ENCODE assay signal across 29 cellular contexts in the genomic region with DNA sequence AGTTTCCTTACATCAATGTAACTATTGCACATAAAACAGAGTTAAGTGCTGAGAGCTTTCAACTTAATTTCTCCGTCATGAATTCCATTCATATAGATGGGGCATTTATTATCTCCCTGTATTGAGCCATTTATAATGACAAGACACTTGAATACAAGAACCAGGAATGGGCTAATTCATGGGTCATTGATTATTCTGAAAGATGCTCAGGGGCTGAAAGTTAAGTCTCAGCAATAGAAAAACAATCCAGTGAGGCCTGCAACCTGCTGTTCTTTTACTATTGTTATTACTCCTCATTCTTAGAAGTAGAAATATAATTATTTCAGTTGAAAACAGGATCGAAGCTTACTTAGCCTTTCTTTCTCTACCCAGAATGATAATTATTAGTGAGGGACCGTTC.
"Had no signal": no experiment of that assay in that cellular context is flagged by ENCODE, and none has a peak within 500 bp of the region (broad histone marks: within the 10 kb centered on the region; RNA-seq: fewer than 3 reads in every experiment).

No MANE protein-coding gene starts in this region.

- H3K36me3 Mint-ChIP-seq: naive thymus-derived CD4-positive, alpha-beta T cell; stimulated activated memory B cell treated with anti-CD40 and anti-IgM and Interleukin-4, amounts not matched to agents 10 μg/mL and 1 μg/mL and 100 μg/mL, for 72 hours; type B pancreatic cell had no signal

- H3K27me3 Mint-ChIP-seq: naive thymus-derived CD4-positive, alpha-beta T cell; stimulated activated memory B cell treated with anti-CD40 and anti-IgM and Interleukin-4, amounts not matched to agents 10 μg/mL and 1 μg/mL and 100 μg/mL, for 72 hours; stimulated activated naive CD8-positive, alpha-beta T cell treated with anti-CD3 and anti-CD28 coated beads, Interleukin-15, amount 100 ng/mL, for 72 hours; type B pancreatic cell had no signal

- H3K4me3 Mint-ChIP-seq: naive thymus-derived CD4-positive, alpha-beta T cell; natural killer cell; nephron; stimulated activated memory B cell treated with anti-CD40 and anti-IgM and Interleukin-4, amounts not matched to agents 10 μg/mL and 1 μg/mL and 100 μg/mL, for 72 hours; stimulated activated naive CD8-positive, alpha-beta T cell treated with anti-CD3 and anti-CD28 coated beads, Interleukin-15, amount 100 ng/mL, for 72 hours; type B pancreatic cell had no signal

- H3K36me3 ChIP-seq: neutrophil, pancreas, prostate gland, right lobe of liver, sigmoid colon, spleen, suprapubic skin, tibial artery, transverse colon, upper lobe of right lung, uterus had no signal

- H3K9me3 ChIP-seq: neutrophil, pancreas, prostate gland, right lobe of liver, sigmoid colon, suprapubic skin, testis, tibial artery, transverse colon, upper lobe of right lung, uterus had no signal

- H3K4me1 ChIP-seq: pancreas, prostate gland, right lobe of liver, sigmoid colon, spleen, suprapubic skin, testis, tibial artery, transverse colon, upper lobe of right lung, uterus had no signal

- ATAC-seq: naive thymus-derived CD4-positive, alpha-beta T cell; natural killer cell; pancreas; right cardiac atrium; right lobe of liver; stimulated activated memory B cell treated with anti-CD40 and anti-IgM and Interleukin-4, amounts not matched to agents 10 μg/mL and 1 μg/mL and 100 μg/mL, for 72 hours; stimulated activated naive CD8-positive, alpha-beta T cell treated with anti-CD3 and anti-CD28 coated beads, Interleukin-15, amount 100 ng/mL, for 72 hours; stimulated activated naive CD8-positive, alpha-beta T cell treated with anti-CD3 and anti-CD28 coated beads, Interleukin-15, Interleukin-2, amounts not matched to agents 100 U/mL and 50 U/mL, for 24 hours; upper lobe of right lung had no signal

- DNase-seq: naive thymus-derived CD4-positive, alpha-beta T cell; natural killer cell; nucleus accumbens; pancreas; right cardiac atrium; right lobe of liver; sigmoid colon; small intestine; spleen; stimulated activated CD4-positive, alpha-beta T cell treated with anti-CD3 and anti-CD28 coated beads, Interleukin-12 subunit alpha, Interleukin-12 subunit beta, amount 100 ng/mL, for 4 hours; stimulated activated CD4-positive, alpha-beta T cell treated with anti-CD3 and anti-CD28 coated beads, Interleukin-1b, Interleukin-23, amount 100 ng/mL, for 48 hours; stimulated activated CD4-positive, alpha-beta T cell treated with anti-CD3 and anti-CD28 coated beads, Interleukin-4, amount 100 ng/mL, for 1 hour; stimulated activated CD4-positive, alpha-beta T cell treated with anti-CD3 and anti-CD28 coated beads, Interleukin-4, amount 100 ng/mL, for 4 hours; stimulated activated CD8-positive, alpha-beta memory T cell treated with anti-CD3 and anti-CD28 coated beads, Interleukin-4, amount 100 ng/mL, for 48 hours; stimulated activated naive CD4-positive, alpha-beta T cell; stimulated activated naive CD8-positive, alpha-beta T cell treated with anti-CD3 and anti-CD28 coated beads, Interleukin-15, amount 100 ng/mL, for 72 hours; stimulated activated naive CD8-positive, alpha-beta T cell treated with anti-CD3 and anti-CD28 coated beads, Interleukin-15, Interleukin-2, amounts not matched to agents 100 U/mL and 50 U/mL, for 24 hours; substantia nigra; testis; tibial artery; transverse colon; upper lobe of right lung; uterus had no signal

- H3K27me3 ChIP-seq: neutrophil, pancreas, right lobe of liver, sigmoid colon, spleen, suprapubic skin, testis, tibial artery, transverse colon, upper lobe of right lung, uterus had no signal

- H3K9me3 Mint-ChIP-seq: type B pancreatic cell had no signal

- H3K27ac ChIP-seq: neutrophil, pancreas, prostate gland, right lobe of liver, sigmoid colon, spleen, suprapubic skin, testis, tibial artery, transverse colon, upper lobe of right lung, uterus had no signal

- H3K4me3 ChIP-seq: pancreas, prostate gland, right lobe of liver, sigmoid colon, spleen, suprapubic skin, testis, tibial artery, transverse colon, upper lobe of right lung, uterus had no signal

- H3K4me1 Mint-ChIP-seq: naive thymus-derived CD4-positive, alpha-beta T cell; natural killer cell; nephron; stimulated activated memory B cell treated with anti-CD40 and anti-IgM and Interleukin-4, amounts not matched to agents 10 μg/mL and 1 μg/mL and 100 μg/mL, for 72 hours; stimulated activated naive CD8-positive, alpha-beta T cell treated with anti-CD3 and anti-CD28 coated beads, Interleukin-15, amount 100 ng/mL, for 72 hours had no signal

- H3K27ac Mint-ChIP-seq: naive thymus-derived CD4-positive, alpha-beta T cell; natural killer cell; nephron; stimulated activated memory B cell treated with anti-CD40 and anti-IgM and Interleukin-4, amounts not matched to agents 10 μg/mL and 1 μg/mL and 100 μg/mL, for 72 hours; stimulated activated naive CD8-positive, alpha-beta T cell treated with anti-CD3 and anti-CD28 coated beads, Interleukin-15, amount 100 ng/mL, for 72 hours; type B pancreatic cell had no signal
